Comparison of ENCODE assay signal across 22 cellular contexts in genomic region chr13:106286811-106287210, GRCh38.
DNase-seq lines count a peak whose midpoint lies in the region; ATAC-seq and TF ChIP-seq lines count a peak whose summit lies in the region.
"Had no signal": no experiment of that assay in that cellular context is flagged by ENCODE, and none has a peak within 500 bp of the region (broad histone marks: within the 10 kb centered on the region; RNA-seq: fewer than 3 reads in every experiment).

No MANE protein-coding gene starts in this region.

- ATAC-seq in GM21367 (IDR thresholded peaks at IDR 0.05; ENCODE audit: unreplicated experiment): peak; percentile 99
- ATAC-seq in HG03558 (IDR thresholded peaks at IDR 0.05; ENCODE audit: extremely low read depth, unreplicated experiment): peak; percentile 88
- no peak for ATAC-seq in GM21825 (IDR thresholded peaks at IDR 0.05; ENCODE audit: unreplicated experiment)
- ATAC-seq in activated T-cell treated with anti-CD3 and anti-CD28 coated beads, Interleukin-2, amount 50 U/mL, for 4 hours: no peak
- ATAC-seq: A549; CD8-positive, alpha-beta T cell; left lobe of liver; mucosa of descending colon; right cardiac atrium; stimulated activated naive CD8-positive, alpha-beta T cell treated with anti-CD3 and anti-CD28 coated beads, Interleukin-15, Interleukin-2, amounts not matched to agents 100 U/mL and 50 U/mL, for 24 hours had no signal

- H3K4me1 Mint-ChIP-seq in activated T-cell treated with anti-CD3 and anti-CD28 coated beads, Interleukin-2, amount 50 U/mL, for 4 hours (ENCODE audit: low read depth): no peaks in the 10 kb centered on the region

- H3K36me3 Mint-ChIP-seq in activated T-cell treated with anti-CD3 and anti-CD28 coated beads, Interleukin-2, amount 50 U/mL, for 4 hours (ENCODE audit: insufficient read depth): no peaks in the 10 kb centered on the region
- H3K36me3 Mint-ChIP-seq: activated naive CD8-positive, alpha-beta T cell; CD8-positive, alpha-beta T cell had no signal

- peak overlapping the region in 3 of 11 experiments; percentile 38 to 89 (median 43); a peak in 2 of 22 replicates for H3K27ac ChIP-seq in BLaER1 treated with 17β-estradiol and CSF1 and Interleukin-3, amounts not matched to agents 10 nM and 100 nM
- H3K27ac ChIP-seq: A549, coronary artery had no signal

- peak; percentile 25 for DNase-seq in iris pigment epithelial cell (ENCODE audit: low read depth)
- DNase-seq in GM13977 (ENCODE audit: low spot score): no peak
- DNase-seq in activated T-cell treated with anti-CD3 and anti-CD28 coated beads, Interleukin-2, amount 50 U/mL, for 4 hours: no peak
- no peak for DNase-seq in NCI-H1417 (lab: John Stamatoyannopoulos, UW)
- DNase-seq: CD8-positive, alpha-beta T cell; Kasumi-1; mucosa of descending colon; NCI-H1105; NCI-H2107; NCI-H524; Right ventricle myocardium superior; stimulated activated naive CD8-positive, alpha-beta T cell treated with anti-CD3 and anti-CD28 coated beads, Interleukin-15, Interleukin-2, amounts not matched to agents 100 U/mL and 50 U/mL, for 24 hours had no signal

- peaks cover 3% of the 10 kb centered on the region for H3K9me3 Mint-ChIP-seq in activated T-cell treated with anti-CD3 and anti-CD28 coated beads, Interleukin-2, amount 50 U/mL, for 4 hours
- H3K9me3 Mint-ChIP-seq: T-helper 1 cell treated with Interleukin-12 subunit alpha and Interleukin-12 subunit beta and Interleukin-4 antibody, amounts not matched to agents 30 μg/mL and 1 μg/mL, for 36 hours had no signal

- peak overlapping the region in 9 of 11 experiments; percentile 13 to 89 (median 32); a peak in 15 of 22 replicates for H3K4me2 ChIP-seq in BLaER1 treated with 17β-estradiol and CSF1 and Interleukin-3, amounts not matched to agents 10 nM and 100 nM
- H3K4me2 ChIP-seq: A549 had no signal

- no peak overlapping the region for H3K4me3 Mint-ChIP-seq in activated T-cell treated with anti-CD3 and anti-CD28 coated beads, Interleukin-2, amount 50 U/mL, for 4 hours
- H3K4me3 Mint-ChIP-seq: activated naive CD8-positive, alpha-beta T cell; CD8-positive, alpha-beta T cell; T-helper 1 cell treated with Interleukin-12 subunit alpha and Interleukin-12 subunit beta and Interleukin-4 antibody, amounts not matched to agents 30 μg/mL and 1 μg/mL, for 36 hours had no signal

- peaks cover 0 to 52% (median 39%) of the 10 kb centered on the region in 10 experiments; a peak in 16 of 20 replicates for H3K4me1 ChIP-seq in BLaER1 treated with 17β-estradiol and CSF1 and Interleukin-3, amounts not matched to agents 10 nM and 100 nM
- H3K4me1 ChIP-seq: A549 had no signal

- H3K36me3 ChIP-seq in BLaER1 treated with 17β-estradiol and CSF1 and Interleukin-3, amounts not matched to agents 10 nM and 100 nM: no peaks in the 10 kb centered on the region

- no peaks in the 10 kb centered on the region for H3K27me3 ChIP-seq in BLaER1 treated with 17β-estradiol and CSF1 and Interleukin-3, amounts not matched to agents 10 nM and 100 nM

- H3K9ac ChIP-seq in BLaER1 treated with 17β-estradiol and CSF1 and Interleukin-3, amounts not matched to agents 10 nM and 100 nM: 0 out of 22 replicates have a peak overlapping the region, but pooled peaks of 1 of the 11 experiments have one; percentile 21

- no peaks in the 10 kb centered on the region for H4K20me1 ChIP-seq in BLaER1 treated with 17β-estradiol and CSF1 and Interleukin-3, amounts not matched to agents 10 nM and 100 nM

- no peaks in the 10 kb centered on the region for H3K27me3 Mint-ChIP-seq in activated T-cell treated with anti-CD3 and anti-CD28 coated beads, Interleukin-2, amount 50 U/mL, for 4 hours (ENCODE audit: low read depth)

- H3K4me3 ChIP-seq in BLaER1 treated with 17β-estradiol and CSF1 and Interleukin-3, amounts not matched to agents 10 nM and 100 nM: no peak overlapping the region
- H3K4me3 ChIP-seq: A549, coronary artery, mucosa of descending colon had no signal

- peaks cover 0 to 43% (median 35%) of the 10 kb centered on the region in 11 experiments; a peak in 18 of 22 replicates for H3K9me3 ChIP-seq in BLaER1 treated with 17β-estradiol and CSF1 and Interleukin-3, amounts not matched to agents 10 nM and 100 nM (replicated peaks in 1 of 11)
- H3K9me3 ChIP-seq: mucosa of descending colon had no signal

- no peak for TF ChIP-seq CTCF in GM13977 (IDR thresholded peaks at IDR 0.05; ENCODE audit: extremely low read depth, insufficient read depth, missing control alignments)

- in situ Hi-C loops in GM13977 (cut with MboI; ENCODE audit: low pct_unique_long_range_greater_than_20kb, low sequenced_read_pairs, unreplicated experiment): no loop called here

Comparison
In these comparisons a context has a peak if more than half of its experiments do, and no peak if none do; other contexts are left out.
1. ATAC-seq: peak in GM21367 (single experiment) and HG03558 (single experiment); none in GM21825 (single experiment) and activated T-cell treated with anti-CD3 and anti-CD28 coated beads, Interleukin-2, amount 50 U/mL, for 4 hours (0 of 2).